In the genomic region with DNA sequence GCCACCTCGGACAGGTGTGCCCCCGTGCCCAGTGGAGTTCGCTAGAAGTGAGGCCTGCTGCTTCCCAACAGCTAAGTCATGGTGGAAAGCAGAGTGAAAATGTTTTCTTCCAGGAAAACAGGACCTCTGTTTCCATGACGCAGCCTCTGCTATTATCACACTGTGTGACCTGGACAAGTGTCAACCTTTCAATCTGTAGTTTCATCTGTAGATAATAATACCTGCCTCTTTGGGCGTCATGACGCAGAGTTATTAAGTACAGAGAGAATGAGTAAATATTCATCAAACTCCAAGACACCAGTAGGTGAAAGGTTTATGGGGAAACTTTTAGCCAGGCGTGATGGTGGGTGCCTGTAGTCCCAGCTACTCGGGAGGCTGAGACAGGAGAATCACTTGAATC, we compare ENCODE assay signal across 17 cellular contexts.
DNase-seq lines count a peak whose midpoint lies in the region; ATAC-seq and TF ChIP-seq lines count a peak whose summit lies in the region.
"Had no signal": no experiment of that assay in that cellular context is flagged by ENCODE, and none has a peak within 500 bp of the region (broad histone marks: within the 10 kb centered on the region; RNA-seq: fewer than 3 reads in every experiment).

No MANE protein-coding gene starts in this region.

- H3F3A ChIP-seq in GM23338 (replicated peaks; ENCODE audit: low read depth), result no peaks in the 10 kb centered on the region

- H3K27me3 Mint-ChIP-seq in GM23338 (ENCODE audit: insufficient read depth, low read depth, poor library complexity) (peaks cover 2% of the 10 kb centered on the region), nephron progenitor cell (ENCODE audit: low read depth, poor library complexity) (peaks cover 22% of the 10 kb centered on the region)
- peaks cover 8% of the 10 kb centered on the region for H3K27me3 Mint-ChIP-seq in dendritic cell treated with granulocyte-macrophage colony-stimulating factor and Interleukin-4, amounts not matched to agents 40 ng/mL and 50 ng/mL, for 4 days

- POLR2A ChIA-PET in OCI-LY7 (lab: Charles Lee), result interaction anchor here (0.6 kb wide), 1 partner anchor 63 kb away, joined by 5 read pairs; no protein-coding TSS in a partner anchor

- H3K36me3 ChIP-seq in ACC112 (ENCODE audit: insufficient read depth, low read length) (no peaks in the 10 kb centered on the region), GM23338 (ENCODE audit: insufficient read depth) (no peaks in the 10 kb centered on the region), OCI-LY7 (ENCODE audit: insufficient read depth, low read length) (no peaks in the 10 kb centered on the region)
- H3K36me3 ChIP-seq: BLaER1 had no signal

- H4K20me1 ChIP-seq in GM23338 (replicated peaks; ENCODE audit: insufficient read depth) (no peaks in the 10 kb centered on the region), OCI-LY7 (ENCODE audit: insufficient read depth, low read length) (no peaks in the 10 kb centered on the region)
- H4K20me1 ChIP-seq: BLaER1 had no signal

- no peaks in the 10 kb centered on the region for H3K9me3 Mint-ChIP-seq in GM23338
- no peaks in the 10 kb centered on the region for H3K9me3 Mint-ChIP-seq in dendritic cell treated with granulocyte-macrophage colony-stimulating factor and Interleukin-4, amounts not matched to agents 40 ng/mL and 50 ng/mL, for 4 days
- peaks cover 5% of the 10 kb centered on the region for H3K9me3 Mint-ChIP-seq in nephron progenitor cell
- H3K9me3 Mint-ChIP-seq: CD8-positive, alpha-beta memory T cell had no signal

- H3K36me3 Mint-ChIP-seq in GM23338 (ENCODE audit: low read depth) (no peaks in the 10 kb centered on the region), nephron progenitor cell (ENCODE audit: low read depth) (no peaks in the 10 kb centered on the region)
- no peaks in the 10 kb centered on the region for H3K36me3 Mint-ChIP-seq in dendritic cell treated with granulocyte-macrophage colony-stimulating factor and Interleukin-4, amounts not matched to agents 40 ng/mL and 50 ng/mL, for 4 days (ENCODE audit: low read depth)
- H3K36me3 Mint-ChIP-seq: CD8-positive, alpha-beta memory T cell had no signal

- H3K79me2 ChIP-seq in ACC112 (ENCODE audit: control insufficient read depth, insufficient read depth, low read length, unreplicated experiment) (no peaks in the 10 kb centered on the region), GM23338 (replicated peaks; ENCODE audit: insufficient read depth) (no peaks in the 10 kb centered on the region), OCI-LY7 (ENCODE audit: insufficient read depth, low read depth, low read length) (no peaks in the 10 kb centered on the region)

- DNase-seq in GM23338 (ENCODE audit: low spot score), result no peak
- DNase-seq in nephron progenitor cell, result no peak
- no peak for DNase-seq in NCI-H2196 treated with DMSO at 0.1 percent for 48 hours (lab: John Stamatoyannopoulos, UW; ENCODE audit: unreplicated experiment)
- DNase-seq in NCI-H2227 (lab: John Stamatoyannopoulos, UW; ENCODE audit: unreplicated experiment), result no peak
- no peak for DNase-seq in OCI-LY7 (ENCODE audit: low spot score)
- DNase-seq: CD8-positive, alpha-beta memory T cell; GM23248; NCI-H1105 treated with DMSO at 0.1 percent for 48 hours; NCI-H2029 treated with DMSO at 0.1 percent for 48 hours; NCI-H524 had no signal

- H3K4me3 Mint-ChIP-seq in GM23338 (no peak overlapping the region), nephron progenitor cell (peak overlapping the region; percentile 59)
- peak overlapping the region; percentile 47 for H3K4me3 Mint-ChIP-seq in dendritic cell treated with granulocyte-macrophage colony-stimulating factor and Interleukin-4, amounts not matched to agents 40 ng/mL and 50 ng/mL, for 4 days

- peaks cover 9% of the 10 kb centered on the region; the same call in 1 of the 3 replicates for H3K4me1 Mint-ChIP-seq in GM23338
- H3K4me1 Mint-ChIP-seq in dendritic cell treated with granulocyte-macrophage colony-stimulating factor and Interleukin-4, amounts not matched to agents 40 ng/mL and 50 ng/mL, for 4 days (ENCODE audit: low read depth), result peaks cover 59% of the 10 kb centered on the region
- peaks cover 59% of the 10 kb centered on the region for H3K4me1 Mint-ChIP-seq in nephron progenitor cell

- intact Hi-C loops in dendritic cell treated with granulocyte-macrophage colony-stimulating factor and Interleukin-4, amounts not matched to agents 40 ng/mL and 50 ng/mL, for 4 days (cut with micrococcal nuclease), result loop anchor here (1.0 to 5.0 kb wide), 2 partner anchors 39 to 84 kb away; a partner anchor contains a TSS
- intact Hi-C loops in OCI-LY7 (cut with micrococcal nuclease; ENCODE audit: unreplicated experiment), result loop anchor here (5.0 kb wide), 2 partner anchors 99 to 239 kb away; no protein-coding TSS in a partner anchor

- no TSS peak for BruUV-seq in OCI-LY7 (replicated peaks; lab: Mats Ljungman, UMichigan)

- no peaks in the 10 kb centered on the region for H3K9me3 ChIP-seq in OCI-LY7 (ENCODE audit: low read length)
- H3K9me3 ChIP-seq: BLaER1 had no signal

- H3K4me2 ChIP-seq in GM23338 (no peak overlapping the region), OCI-LY7 (ENCODE audit: low read length) (no peak overlapping the region)
- H3K4me2 ChIP-seq: BLaER1, KMS-11 had no signal

- H2AFZ ChIP-seq in ACC112 (ENCODE audit: low read length, unreplicated experiment), result no peak overlapping the region
- H2AFZ ChIP-seq in GM23338, result peak overlapping the region; percentile 69; the same call in 1 of the 2 replicates
- H2AFZ ChIP-seq in OCI-LY7 (ENCODE audit: low read length), result no peak overlapping the region
- H2AFZ ChIP-seq: GM23248 had no signal

- CTCF ChIA-PET in OCI-LY7 (lab: Charles Lee; ENCODE audit: unreplicated experiment), result no interaction called here

- TF ChIP-seq CTCF in GM23338 (conservative IDR thresholded peaks at IDR 0.05; ENCODE audit: low read depth in 2 of 2), result no peak
- TF ChIP-seq CTCF in nephron progenitor cell (IDR thresholded peaks at IDR 0.05), result no peak
- TF ChIP-seq CTCF in OCI-LY7 (conservative IDR thresholded peaks at IDR 0.05; ENCODE audit: low read length), result no peak

- H3K27ac ChIP-seq in ACC112 (ENCODE audit: low read depth, low read length) (peak overlapping the region; percentile 6; the same call in 1 of the 2 replicates), GM23338 (ENCODE audit: low read depth) (no peak overlapping the region), OCI-LY7 (ENCODE audit: low read depth, low read length, poor library complexity, severe bottlenecking) (no peak overlapping the region)
- H3K27ac ChIP-seq: BLaER1, KMS-11, RWPE1, SK-N-MC had no signal

- ATAC-seq in GM23338 (no peak), GM19452 (IDR thresholded peaks at IDR 0.05; ENCODE audit: unreplicated experiment) (no peak)

- H3K9me2 ChIP-seq in GM23338 (ENCODE audit: insufficient read depth), result no peaks in the 10 kb centered on the region
- H3K9me2 ChIP-seq in OCI-LY7 (ENCODE audit: insufficient read depth, low read length), result no peaks in the 10 kb centered on the region

- H3K27me3 ChIP-seq in ACC112 (ENCODE audit: insufficient read depth, low read length) (no peaks in the 10 kb centered on the region), GM23338 (ENCODE audit: insufficient read depth) (0 out of 2 replicates have a peak, but pooled peaks cover 3% of the 10 kb centered on the region)
- H3K27me3 ChIP-seq: BLaER1 had no signal

- H3K4me3 ChIP-seq in ACC112 (ENCODE audit: low read depth, low read length) (no peak overlapping the region), GM23338 (no peak overlapping the region), OCI-LY7 (ENCODE audit: low read depth, low read length, poor library complexity, severe bottlenecking) (no peak overlapping the region)
- H3K4me3 ChIP-seq: BLaER1, GM23248, SK-N-MC had no signal

- H3K27ac Mint-ChIP-seq in GM23338 (no peak overlapping the region), nephron progenitor cell (peak overlapping the region; percentile 99)
- H3K27ac Mint-ChIP-seq in dendritic cell treated with granulocyte-macrophage colony-stimulating factor and Interleukin-4, amounts not matched to agents 40 ng/mL and 50 ng/mL, for 4 days, result peak overlapping the region; percentile 76
- H3K27ac Mint-ChIP-seq: CD8-positive, alpha-beta memory T cell had no signal

- H3K4me1 ChIP-seq in ACC112 (ENCODE audit: control insufficient read depth, insufficient read depth, low read length, unreplicated experiment) (peaks cover 44% of the 10 kb centered on the region), GM23338 (ENCODE audit: insufficient read depth) (no peaks in the 10 kb centered on the region), OCI-LY7 (ENCODE audit: insufficient read depth, low read length, poor library complexity, severe bottlenecking) (no peaks in the 10 kb centered on the region)
- H3K4me1 ChIP-seq: BLaER1 had no signal

TF ChIP-seq in GM23338, 12 proteins besides CTCF, POLR2A, EP300 and RAD21 (continues in another document):
- TF ChIP-seq JUNB (IDR thresholded peaks at IDR 0.05; ENCODE audit: unreplicated experiment), result no peak
- no peak for TF ChIP-seq ZNF331 (CRISPR knock-in tag; IDR thresholded peaks at IDR 0.05; ENCODE audit: low read depth)
- no peak for TF ChIP-seq EZH2 (IDR thresholded peaks at IDR 0.05; ENCODE audit: low read depth, unreplicated experiment)
- no peak for TF ChIP-seq ZNF114 (CRISPR knock-in tag; IDR thresholded peaks at IDR 0.05)
- no peak for TF ChIP-seq POLR2AphosphoS5 (IDR thresholded peaks at IDR 0.05; ENCODE audit: low read depth)
- TF ChIP-seq, protein P1, sequence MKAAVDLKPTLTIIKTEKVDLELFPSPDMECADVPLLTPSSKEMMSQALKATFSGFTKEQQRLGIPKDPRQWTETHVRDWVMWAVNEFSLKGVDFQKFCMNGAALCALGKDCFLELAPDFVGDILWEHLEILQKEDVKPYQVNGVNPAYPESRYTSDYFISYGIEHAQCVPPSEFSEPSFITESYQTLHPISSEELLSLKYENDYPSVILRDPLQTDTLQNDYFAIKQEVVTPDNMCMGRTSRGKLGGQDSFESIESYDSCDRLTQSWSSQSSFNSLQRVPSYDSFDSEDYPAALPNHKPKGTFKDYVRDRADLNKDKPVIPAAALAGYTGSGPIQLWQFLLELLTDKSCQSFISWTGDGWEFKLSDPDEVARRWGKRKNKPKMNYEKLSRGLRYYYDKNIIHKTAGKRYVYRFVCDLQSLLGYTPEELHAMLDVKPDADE (IDR thresholded peaks at IDR 0.05), result no peak
- TF ChIP-seq EZH2phosphoT487 (IDR thresholded peaks at IDR 0.05; ENCODE audit: unreplicated experiment), result no peak
- TF ChIP-seq NANOG (IDR thresholded peaks at IDR 0.05; ENCODE audit: borderline replicate concordance), result no peak
- no peak for TF ChIP-seq STAT1 (IDR thresholded peaks at IDR 0.05; ENCODE audit: unreplicated experiment)
